In genomic region chr7:42746226-42746625, GRCh38 we compare ENCODE assay signal across 20 cellular contexts.
DNase-seq lines count a peak whose midpoint lies in the region; ATAC-seq, FAIRE-seq and TF ChIP-seq lines count a peak whose summit lies in the region.
"Had no signal": no experiment of that assay in that cellular context is flagged by ENCODE, and none has a peak within 500 bp of the region (broad histone marks: within the 10 kb centered on the region; RNA-seq: fewer than 3 reads in every experiment).

No MANE protein-coding gene starts in this region.

- no peaks in the 10 kb centered on the region for H3K9me1 ChIP-seq in keratinocyte (ENCODE audit: control insufficient read depth, extremely low read depth, insufficient read depth, low read length)

- peak overlapping the region; percentile 44; the same call in 1 of the 2 replicates for H2AFZ ChIP-seq in Loucy (ENCODE audit: low read length)
- no peak overlapping the region for H2AFZ ChIP-seq in keratinocyte (ENCODE audit: control insufficient read depth, low read length)
- no peak overlapping the region for H2AFZ ChIP-seq in HepG2 (ENCODE audit: low read length)
- H2AFZ ChIP-seq: GM23338 had no signal

- H3K36me3 ChIP-seq in Loucy (ENCODE audit: insufficient read depth, low read length) (no peaks in the 10 kb centered on the region; the same call in 1 of the 2 replicates), bronchial epithelial cell (ENCODE audit: control insufficient read depth, insufficient read depth, low read length) (no peaks in the 10 kb centered on the region), keratinocyte (ENCODE audit: control insufficient read depth in 2 of 2, extremely low read depth in 1 of 2, insufficient read depth in 2 of 2, low read length in 2 of 2) (no peaks in the 10 kb centered on the region), HepG2 (replicated peaks in 1 of 2; ENCODE audit: control insufficient read depth in 1 of 2, insufficient read depth in 2 of 2, low read length in 2 of 2) (no peaks in the 10 kb centered on the region), vagina (no peaks in the 10 kb centered on the region)
- H3K36me3 ChIP-seq: MG63 had no signal

- TF ChIP-seq EP300 in HepG2 (IDR thresholded peaks at IDR 0.05; ENCODE audit: low read depth in 2 of 2, low read length in 2 of 2) (no peak), HepG2 (CRISPR knock-in tag; IDR thresholded peaks at IDR 0.05; ENCODE audit: borderline replicate concordance) (no peak)

- dilution Hi-C loops in keratinocyte (cut with MboI; ENCODE audit: extremely low pct_ligation_motif_present, low sequenced_read_pairs), result no loop called here

- H3K4me2 ChIP-seq in Loucy (ENCODE audit: low read depth, low read length, poor library complexity, severe bottlenecking), result peak overlapping the region; percentile 44
- H3K4me2 ChIP-seq in keratinocyte (ENCODE audit: control insufficient read depth, extremely low read depth, insufficient read depth, low read depth, low read length), result no peak overlapping the region
- no peak overlapping the region for H3K4me2 ChIP-seq in HepG2 (ENCODE audit: low read depth, low read length)
- H3K4me2 ChIP-seq: GM23338 had no signal

- no peaks in the 10 kb centered on the region for H3K9me2 ChIP-seq in Loucy (replicated peaks; ENCODE audit: low read depth, low read length)

- ATAC-seq in HepG2, result no peak
- ATAC-seq: GM23338 had no signal

- TF ChIP-seq CTCF in Loucy (conservative IDR thresholded peaks at IDR 0.05; ENCODE audit: low read length), result no peak
- TF ChIP-seq CTCF in bronchial epithelial cell (IDR thresholded peaks at IDR 0.05; ENCODE audit: insufficient read depth, low read length, severe bottlenecking), result no peak
- TF ChIP-seq CTCF in keratinocyte (optimal IDR thresholded peaks at IDR 0.05 in 1 of 3, IDR thresholded peaks at IDR 0.05 in 1 of 3, conservative IDR thresholded peaks at IDR 0.05 in 1 of 3; ENCODE audit: extremely low read depth in 1 of 3, insufficient read depth in 2 of 3, low read length in 3 of 3), result no peak
- TF ChIP-seq CTCF in HepG2 (CRISPR knock-in tag; IDR thresholded peaks at IDR 0.05), result no peak
- TF ChIP-seq CTCF in vagina (IDR thresholded peaks at IDR 0.05), result no peak

- in situ Hi-C loops in HepG2 (cut with HindIII; ENCODE audit: extremely low pct_ligation_motif_present, low pct_unique_long_range_greater_than_20kb), result no loop called here

- H3K9me3 ChIP-seq in Loucy (ENCODE audit: insufficient read depth, low read depth, low read length) (no peaks in the 10 kb centered on the region), keratinocyte (ENCODE audit: control insufficient read depth, low read depth, low read length) (no peaks in the 10 kb centered on the region), HepG2 (ENCODE audit: low read length) (peaks cover 5% of the 10 kb centered on the region; the same call in 1 of the 2 replicates), vagina (no peaks in the 10 kb centered on the region)
- H3K9me3 ChIP-seq: MG63 had no signal

- H3F3A ChIP-seq in Loucy (ENCODE audit: low read depth), result no peaks in the 10 kb centered on the region

- DNase-seq in A172 (ENCODE audit: low spot score), result peak; percentile 69
- peak; percentile 71 for DNase-seq in bronchial epithelial cell (ENCODE audit: low read depth)
- no peak for DNase-seq in keratinocyte (ENCODE audit: low read depth, low spot score)
- no peak for DNase-seq in HepG2 (ENCODE audit: low spot score)
- DNase-seq in inferior parietal cortex (ENCODE audit: extremely low spot score), result no peak
- no peak for DNase-seq in vagina (ENCODE audit: extremely low spot score in 2 of 2)
- DNase-seq in GDM1 (lab: John Stamatoyannopoulos, UW), result no peak
- DNase-seq: COR-L47, DMS153, KBM-7, MG63, NCI-H1092 treated with DMSO at 0.1 percent for 48 hours, NCI-H1694 treated with DMSO at 0.1 percent for 48 hours had no signal

- no peaks in the 10 kb centered on the region for H3K79me2 ChIP-seq in Loucy (ENCODE audit: insufficient read depth, low read length)
- no peaks in the 10 kb centered on the region for H3K79me2 ChIP-seq in keratinocyte (ENCODE audit: control insufficient read depth, insufficient read depth, low read length)
- no peaks in the 10 kb centered on the region for H3K79me2 ChIP-seq in HepG2 (ENCODE audit: insufficient read depth, low read length)

- H3K27ac ChIP-seq in keratinocyte (ENCODE audit: control insufficient read depth, insufficient read depth, low read length) (no peak overlapping the region), HepG2 (ENCODE audit: extremely low read length, insufficient read depth, low read length) (no peak overlapping the region), vagina (no peak overlapping the region)
- H3K27ac ChIP-seq: C4-2B, HL-60 had no signal

- no peak for TF ChIP-seq RAD21 in HepG2 (CRISPR knock-in tag; IDR thresholded peaks at IDR 0.05)

- H3K4me1 ChIP-seq in Loucy (ENCODE audit: insufficient read depth, low read length, poor library complexity, severe bottlenecking), result peaks cover 27% of the 10 kb centered on the region
- no peaks in the 10 kb centered on the region for H3K4me1 ChIP-seq in keratinocyte (ENCODE audit: control insufficient read depth, extremely low read depth, insufficient read depth, low read length)
- H3K4me1 ChIP-seq in HepG2 (ENCODE audit: insufficient read depth, low read length), result no peaks in the 10 kb centered on the region
- H3K4me1 ChIP-seq in vagina, result no peaks in the 10 kb centered on the region

- H4K20me1 ChIP-seq in Loucy (ENCODE audit: insufficient read depth, low read length, poor library complexity, severe bottlenecking) (no peaks in the 10 kb centered on the region), keratinocyte (ENCODE audit: control insufficient read depth, extremely low read depth, insufficient read depth, low read length) (no peaks in the 10 kb centered on the region), HepG2 (ENCODE audit: insufficient read depth, low read length) (no peaks in the 10 kb centered on the region)

- no peak overlapping the region for H3K9ac ChIP-seq in Loucy (ENCODE audit: low read depth, low read length, poor library complexity, severe bottlenecking)
- H3K9ac ChIP-seq in keratinocyte (ENCODE audit: control insufficient read depth, extremely low read depth, insufficient read depth, low read length), result no peak overlapping the region
- H3K9ac ChIP-seq in HepG2 (ENCODE audit: insufficient read depth, low read depth, low read length), result no peak overlapping the region

- H3K4me3 ChIP-seq in Loucy (ENCODE audit: low read length, poor library complexity, severe bottlenecking) (no peak overlapping the region), bronchial epithelial cell (ENCODE audit: low read depth, low read length) (no peak overlapping the region), keratinocyte (ENCODE audit: control insufficient read depth in 2 of 3, extremely low read depth in 1 of 3, insufficient read depth in 2 of 3, low read depth in 1 of 3, low read length in 3 of 3) (no peak overlapping the region), HepG2 (replicated peaks in 1 of 3; ENCODE audit: insufficient read depth in 1 of 3, low read depth in 2 of 3, low read length in 3 of 3) (no peak overlapping the region), vagina (no peak overlapping the region)
- H3K4me3 ChIP-seq: GM23338, MG63 had no signal

- TF ChIP-seq POLR2A in HepG2 (IDR thresholded peaks at IDR 0.05; ENCODE audit: insufficient read depth in 1 of 2, low read depth in 2 of 2, low read length in 2 of 2) (no peak), vagina (IDR thresholded peaks at IDR 0.05) (no peak)

- POLR2A ChIA-PET in HepG2 (lab: Yijun Ruan, JAX), result no interaction called here

- FAIRE-seq in bronchial epithelial cell (lab: Jason Lieb, UNC) (no peak), keratinocyte (lab: Jason Lieb, UNC) (peak; percentile 9), HepG2 (lab: Jason Lieb, UNC) (no peak)
- FAIRE-seq: A204.1, G401.6, GM12892 had no signal

- CTCF ChIA-PET in HepG2 (lab: Yijun Ruan, JAX; ENCODE audit: low intra/inter-chr PET ratio, low total read pairs), result no interaction called here

- intact Hi-C loops in HepG2 (cut with micrococcal nuclease; ENCODE audit: unreplicated experiment) (no loop called here), vagina (cut with DNase I) (no loop called here)

- H3K27me3 ChIP-seq in Loucy (ENCODE audit: insufficient read depth, low read length, poor library complexity, severe bottlenecking), result no peaks in the 10 kb centered on the region
- no peaks in the 10 kb centered on the region for H3K27me3 ChIP-seq in bronchial epithelial cell (ENCODE audit: control insufficient read depth, insufficient read depth, low read length)
- H3K27me3 ChIP-seq in keratinocyte (ENCODE audit: control insufficient read depth, extremely low read depth, insufficient read depth, low read length), result no peaks in the 10 kb centered on the region
- no peaks in the 10 kb centered on the region for H3K27me3 ChIP-seq in HepG2 (ENCODE audit: control insufficient read depth in 1 of 2, insufficient read depth in 2 of 2, low read length in 2 of 2)
- no peaks in the 10 kb centered on the region for H3K27me3 ChIP-seq in vagina
- H3K27me3 ChIP-seq: MG63 had no signal

- no TSS peak for BruUV-seq in HepG2 (replicated peaks; lab: Mats Ljungman, UMichigan)

- WGBS in HepG2 (ENCODE audit: low lambda C conversion rate), result 3% methylated on average over 2 of the region's 2 CpGs

TF ChIP-seq in HepG2, 621 proteins besides CTCF, POLR2A, EP300 and RAD21 (continues in another document):
- TF ChIP-seq SYNCRIP (IDR thresholded peaks at IDR 0.05; ENCODE audit: insufficient read depth, low read depth, low read length), result no peak
- no peak for TF ChIP-seq ARNTL (CRISPR knock-in tag; IDR thresholded peaks at IDR 0.05)
- TF ChIP-seq ZNF546 (CRISPR knock-in tag; conservative IDR thresholded peaks at IDR 0.05), result no peak
- no peak for TF ChIP-seq RXRA (CRISPR knock-in tag; IDR thresholded peaks at IDR 0.05)
- no peak for TF ChIP-seq SMAD1 (CRISPR knock-in tag; IDR thresholded peaks at IDR 0.05; ENCODE audit: borderline replicate concordance, low read depth)
- no peak for TF ChIP-seq ZBTB7A (CRISPR knock-in tag; IDR thresholded peaks at IDR 0.05)
- no peak for TF ChIP-seq TSC22D2 (CRISPR knock-in tag; IDR thresholded peaks at IDR 0.05; ENCODE audit: borderline replicate concordance)
- TF ChIP-seq PITX1 (CRISPR knock-in tag; IDR thresholded peaks at IDR 0.05), result no peak

Comparison
In these comparisons a context has a peak if more than half of its experiments do, and no peak if none do; other contexts are left out.
1. DNase-seq: peak in A172 (single experiment) and bronchial epithelial cell (single experiment); none in keratinocyte (single experiment), HepG2 (single experiment), inferior parietal cortex (single experiment), vagina (0 of 2) and GDM1 (single experiment).